In genomic region chr21:38277501-38278111, GRCh38 we compare ENCODE assay signal across 10 cellular contexts. TPM values are rescaled to one million over a fixed set of nuclear protein-coding genes. Genes with fewer than 3 reads are reported as not detected.
A peak's percentile ranks its signal among the peaks of the same experiment; 100 is the strongest.
DNase-seq lines count a peak whose midpoint lies in the region; FAIRE-seq and TF ChIP-seq lines count a peak whose summit lies in the region.
"Had no signal": no experiment of that assay in that cellular context is flagged by ENCODE, and none has a peak within 500 bp of the region (broad histone marks: within the 10 kb centered on the region; RNA-seq: fewer than 3 reads in every experiment).

No MANE protein-coding gene starts in this region.

- H3K36me3 ChIP-seq in colonic mucosa (no peaks in the 10 kb centered on the region), small intestine (ENCODE audit: control insufficient read depth in 2 of 2, insufficient read depth in 2 of 2, low read length in 2 of 2) (no peaks in the 10 kb centered on the region)
- H3K36me3 ChIP-seq: uterus had no signal

- TF ChIP-seq CTCF in colonic mucosa (IDR thresholded peaks at IDR 0.05), result no peak
- TF ChIP-seq CTCF in GM10248 (IDR thresholded peaks at IDR 0.05; ENCODE audit: control extremely low read depth, extremely low read depth, low read depth, missing control alignments), result no peak

- 62 to 68% (median 68%) methylated on average over 9 of the region's 9 CpGs for WGBS in small intestine, 3 donors

- H3K4me3 ChIP-seq in colonic mucosa (no peak overlapping the region), small intestine (ENCODE audit: low read depth in 1 of 2, low read length in 2 of 2) (no peak overlapping the region)
- H3K4me3 ChIP-seq: uterus had no signal

- H3K27me3 ChIP-seq in colonic mucosa (no peaks in the 10 kb centered on the region), small intestine (ENCODE audit: control insufficient read depth in 2 of 2, insufficient read depth in 2 of 2, low read length in 2 of 2) (no peaks in the 10 kb centered on the region)
- H3K27me3 ChIP-seq: uterus had no signal

- intact Hi-C loops in colonic mucosa (cut with DNase I), result no loop called here

- H3K27ac ChIP-seq in colonic mucosa, result no peak overlapping the region
- H3K27ac ChIP-seq in small intestine (ENCODE audit: low read depth in 1 of 2, low read length in 1 of 2), result no peak overlapping the region
- H3K27ac ChIP-seq: uterus had no signal

- no peak overlapping the region for H3K9ac ChIP-seq in colonic mucosa (ENCODE audit: low read depth in 2 of 2, low read length in 2 of 2)

- CTCF ChIA-PET in GM10248 (lab: Yijun Ruan, JAX), result interaction anchor here (0.7 to 2.0 kb wide), 3 partner anchors 12 to 153 kb away, joined by 3 to 6 read pairs (median 3); no protein-coding TSS in a partner anchor

- DNase-seq in GF-D8 (lab: John Stamatoyannopoulos, UW) (peak; percentile 21), NOMO-1 treated with DMSO at 0.1 percent for 48 hours (lab: John Stamatoyannopoulos, UW; ENCODE audit: unreplicated experiment) (peak; percentile 99), colonic mucosa (peak; percentile 22), non-pigmented ciliary epithelial cell (ENCODE audit: low read depth) (peak; percentile 96), small intestine (no peak), middle frontal gyrus (ENCODE audit: extremely low spot score, low spot score) (no peak), NCI-H1092 (lab: John Stamatoyannopoulos, UW) (no peak), GM10248 (ENCODE audit: extremely low spot score) (no peak)
- DNase-seq: nephron progenitor cell had no signal

- POLR2A ChIA-PET in GM10248 (lab: Yijun Ruan, JAX), result no interaction called here

- no peaks in the 10 kb centered on the region for H3K4me1 ChIP-seq in colonic mucosa
- H3K4me1 ChIP-seq in small intestine (ENCODE audit: control insufficient read depth in 2 of 2, insufficient read depth in 1 of 2, low read depth in 1 of 2, low read length in 1 of 2), result no peaks in the 10 kb centered on the region
- H3K4me1 ChIP-seq: uterus had no signal

- FAIRE-seq in small intestine (lab: Jason Lieb, UNC), result no peak

- H3K9me3 ChIP-seq in colonic mucosa (no peaks in the 10 kb centered on the region), small intestine (ENCODE audit: control insufficient read depth, low read depth) (no peaks in the 10 kb centered on the region)
- H3K9me3 ChIP-seq: uterus had no signal

RNA-seq across cellular contexts. Expression of gene KCNJ15, which starts 20.8 kb away (rescaled TPM):
- under 1 TPM; 0.17 to 0.21 TPM for total RNA-seq in colonic mucosa
- polyA plus RNA-seq in small intestine, result 1 to 10 TPM in 1 of 3 donors, under 1 TPM in 2; 0.12 to 1.1 (median 0.22) TPM

Comparison
In these comparisons a context has a peak if more than half of its experiments do, and no peak if none do; other contexts are left out.
1. DNase-seq: peak in GF-D8 (single experiment), NOMO-1 treated with DMSO at 0.1 percent for 48 hours (single experiment), colonic mucosa (single experiment) and non-pigmented ciliary epithelial cell (single experiment); none in small intestine (single experiment), middle frontal gyrus (single experiment), NCI-H1092 (single experiment) and GM10248 (single experiment).